9 cellular contexts compared by ENCODE assay signal in genomic region chr2:113084249-113085000, GRCh38. TPM values are rescaled to one million over a fixed set of nuclear protein-coding genes. Genes with fewer than 3 reads are reported as not detected.
A peak's percentile ranks its signal among the peaks of the same experiment; 100 is the strongest.
DNase-seq lines count a peak whose midpoint lies in the region; ATAC-seq and TF ChIP-seq lines count a peak whose summit lies in the region.
"Had no signal": no experiment of that assay in that cellular context is flagged by ENCODE, and none has a peak within 500 bp of the region (broad histone marks: within the 10 kb centered on the region; RNA-seq: fewer than 3 reads in every experiment).

No MANE protein-coding gene starts in this region.

- intact Hi-C loops in PC-9 (cut with micrococcal nuclease; ENCODE audit: unreplicated experiment) = loop anchor here (1.0 to 5.0 kb wide), 3 partner anchors 115 to 308 kb away; no protein-coding TSS in a partner anchor

- no peaks in the 10 kb centered on the region; the same call in 1 of the 2 replicates for H3K36me3 ChIP-seq in PC-9 (ENCODE audit: low read depth)

- H3K9me2 ChIP-seq in PC-9 (ENCODE audit: insufficient read depth) = no peaks in the 10 kb centered on the region

- H3K4me3 ChIP-seq in PC-9 (no peak overlapping the region), fibroblast of mammary gland (ENCODE audit: control insufficient read depth, low read depth, low read length) (no peak overlapping the region)

- no peaks in the 10 kb centered on the region for H3K27me3 ChIP-seq in PC-9 (ENCODE audit: insufficient read depth, low read depth)

- H3K4me1 ChIP-seq in PC-9 (replicated peaks; ENCODE audit: insufficient read depth) = peaks cover 20% of the 10 kb centered on the region

- H3K9me3 Mint-ChIP-seq in stimulated activated naive CD8-positive, alpha-beta T cell treated with anti-CD3 and anti-CD28 coated beads, Interleukin-15, amount 100 ng/mL, for 72 hours = no peaks in the 10 kb centered on the region
- H3K9me3 Mint-ChIP-seq: T-helper 1 cell treated with Interleukin-12 subunit alpha and Interleukin-12 subunit beta and Interleukin-4 antibody, amounts not matched to agents 30 μg/mL and 1 μg/mL, for 36 hours had no signal

- H2AFZ ChIP-seq in PC-9 = no peak overlapping the region

- no peaks in the 10 kb centered on the region for H3K9me3 ChIP-seq in PC-9 (ENCODE audit: insufficient read depth, low read depth)

- no peaks in the 10 kb centered on the region for H3K27me3 Mint-ChIP-seq in stimulated activated naive CD8-positive, alpha-beta T cell treated with anti-CD3 and anti-CD28 coated beads, Interleukin-15, amount 100 ng/mL, for 72 hours

- ATAC-seq in stimulated activated naive CD8-positive, alpha-beta T cell treated with anti-CD3 and anti-CD28 coated beads, Interleukin-15, amount 100 ng/mL, for 72 hours = peak; percentile 81
- no peak for ATAC-seq in stimulated activated naive CD8-positive, alpha-beta T cell treated with anti-CD3 and anti-CD28 coated beads, Interleukin-15, Interleukin-2, amounts not matched to agents 100 U/mL and 50 U/mL, for 24 hours

- H4K20me1 ChIP-seq in PC-9 (ENCODE audit: insufficient read depth) = no peaks in the 10 kb centered on the region

- CTCF ChIA-PET in PC-9 (lab: Charles Lee) = interaction anchor here (0.6 to 2.1 kb wide), 6 partner anchors 13 to 1100 kb away, joined by 3 to 11 read pairs (median 4); no protein-coding TSS in a partner anchor

- H3K4me3 Mint-ChIP-seq in stimulated activated naive CD8-positive, alpha-beta T cell treated with anti-CD3 and anti-CD28 coated beads, Interleukin-15, amount 100 ng/mL, for 72 hours = no peak overlapping the region
- H3K4me3 Mint-ChIP-seq: T-helper 1 cell treated with Interleukin-12 subunit alpha and Interleukin-12 subunit beta and Interleukin-4 antibody, amounts not matched to agents 30 μg/mL and 1 μg/mL, for 36 hours had no signal

- no TSS peak for BruUV-seq in PC-9 (replicated peaks; lab: Mats Ljungman, UMichigan)

- H3K27ac Mint-ChIP-seq in stimulated activated naive CD8-positive, alpha-beta T cell treated with anti-CD3 and anti-CD28 coated beads, Interleukin-15, amount 100 ng/mL, for 72 hours = no peak overlapping the region
- H3K27ac Mint-ChIP-seq: T-helper 1 cell treated with Interleukin-12 subunit alpha and Interleukin-12 subunit beta and Interleukin-4 antibody, amounts not matched to agents 30 μg/mL and 1 μg/mL, for 36 hours had no signal

- H3K79me2 ChIP-seq in PC-9 (ENCODE audit: low read depth) = no peaks in the 10 kb centered on the region

- H3K4me1 Mint-ChIP-seq in stimulated activated naive CD8-positive, alpha-beta T cell treated with anti-CD3 and anti-CD28 coated beads, Interleukin-15, amount 100 ng/mL, for 72 hours = no peaks in the 10 kb centered on the region

- peaks cover 19% of the 10 kb centered on the region for H3F3A ChIP-seq in PC-9 (ENCODE audit: insufficient read depth, low read depth)

- no peak overlapping the region for H3K4me2 ChIP-seq in PC-9

- POLR2A ChIA-PET in PC-9 (lab: Charles Lee; ENCODE audit: unreplicated experiment) = no interaction called here

- TF ChIP-seq CTCF in PC-9 (conservative IDR thresholded peaks at IDR 0.05) (peak; percentile 66), fibroblast of mammary gland (conservative IDR thresholded peaks at IDR 0.05; ENCODE audit: control insufficient read depth, insufficient read depth, low read depth, low read length) (peak; percentile 47)

- H3K27ac ChIP-seq in PC-9 = no peak overlapping the region

- DNase-seq in stimulated activated naive CD8-positive, alpha-beta T cell treated with anti-CD3 and anti-CD28 coated beads, Interleukin-15, amount 100 ng/mL, for 72 hours = no peak
- DNase-seq in stimulated activated naive CD8-positive, alpha-beta T cell treated with anti-CD3 and anti-CD28 coated beads, Interleukin-15, Interleukin-2, amounts not matched to agents 100 U/mL and 50 U/mL, for 24 hours = no peak
- DNase-seq in PC-9 = no peak
- DNase-seq in fibroblast of mammary gland (ENCODE audit: low read depth) = peak; percentile 20
- no peak for DNase-seq in COLO668 (lab: John Stamatoyannopoulos, UW; ENCODE audit: unreplicated experiment)
- no peak for DNase-seq in GOT3 (lab: John Stamatoyannopoulos, UW)
- no peak for DNase-seq in nucleus accumbens (lab: John Stamatoyannopoulos, UW)
- no peak for DNase-seq in activated CD8-positive, alpha-beta memory T cell treated with anti-CD3 and anti-CD28 coated beads for 24 hours

RNA-seq across cellular contexts. Expression of gene IL1F10, which starts 16.7 kb away (rescaled TPM):
- total RNA-seq in PC-9 (2021) = not detected in 2 replicates

RNA-seq across cellular contexts. Expression of gene IL36RN, which starts 25.4 kb away (rescaled TPM):
- 1.0 and 1.7 TPM in 2 replicates for total RNA-seq in PC-9 (2021)

RNA-seq across cellular contexts. Expression of gene IL36B, which starts 31.8 kb away (rescaled TPM):
- not detected in 2 replicates for total RNA-seq in PC-9 (2021)

RNA-seq across cellular contexts. Expression of gene IL1RN, which starts 43.0 kb away (rescaled TPM):
- 5.0 and 8.4 TPM in 2 replicates for total RNA-seq in PC-9 (2021)
